In the genomic region with DNA sequence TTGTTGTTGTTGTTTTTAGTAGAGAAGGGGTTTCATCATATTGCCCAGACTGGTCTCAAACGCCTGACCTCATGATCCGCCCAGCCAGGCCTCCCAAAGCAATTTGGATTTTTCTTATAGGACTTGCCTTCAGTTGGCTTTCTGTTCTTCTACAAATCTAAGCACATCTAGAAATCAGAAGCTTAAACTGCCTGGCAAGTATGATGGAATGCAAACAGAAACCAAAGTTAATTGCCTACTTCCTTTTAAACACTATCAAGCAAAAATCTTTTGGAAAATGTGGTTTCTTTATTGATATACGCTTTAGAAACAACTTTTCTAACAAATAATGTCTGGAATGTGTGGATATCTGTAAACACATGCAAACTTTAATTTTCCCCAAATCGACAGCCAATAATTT, we compare ENCODE assay signal across 15 cellular contexts.
DNase-seq lines count a peak whose midpoint lies in the region; ATAC-seq, FAIRE-seq and TF ChIP-seq lines count a peak whose summit lies in the region.
"Had no signal": no experiment of that assay in that cellular context is flagged by ENCODE, and none has a peak within 500 bp of the region (broad histone marks: within the 10 kb centered on the region; RNA-seq: fewer than 3 reads in every experiment).

No MANE protein-coding gene starts in this region.

- peaks cover 3% of the 10 kb centered on the region; the same call in 1 of the 2 replicates for H3K4me1 ChIP-seq in HEK293 (ENCODE audit: control insufficient read depth, insufficient read depth, low read length)
- peaks cover 22% of the 10 kb centered on the region for H3K4me1 ChIP-seq in GM12878 (ENCODE audit: control insufficient read depth, insufficient read depth, low read length)
- peaks cover 0 to 2% (median 0%) of the 10 kb centered on the region in 3 donors for H3K4me1 ChIP-seq in gastroesophageal sphincter

- whole genome bisulfite sequencing in GM12878 (ENCODE audit: insufficient coverage, insufficient replicate concordance, low lambda C conversion rate, missing lambda C conversion rate): 97% methylated on average over 4 of the region's 4 CpGs
- WGBS in gastroesophageal sphincter (ENCODE audit: low coverage in 1 of 2), 2 donors: 77 to 93% methylated on average over 4 of the region's 4 CpGs

- peaks cover 58% of the 10 kb centered on the region for H3K79me2 ChIP-seq in GM12878 (ENCODE audit: control insufficient read depth, insufficient read depth, low read length)

- TF ChIP-seq POLR2A in GM12878 (IDR thresholded peaks at IDR 0.05; ENCODE audit: low read depth, low read length) (no peak), GM12892 (IDR thresholded peaks at IDR 0.05; ENCODE audit: low read depth, low read length) (no peak), gastroesophageal sphincter (IDR thresholded peaks at IDR 0.05) (no peak)

- H3K27ac ChIP-seq in HEK293 (ENCODE audit: extremely low read depth, low read depth, low read length): no peak overlapping the region
- no peak overlapping the region for H3K27ac ChIP-seq in GM12878 (ENCODE audit: control insufficient read depth, insufficient read depth)
- H3K27ac ChIP-seq in gastroesophageal sphincter: no peak overlapping the region

- H3K4me3 ChIP-seq in HEK293 (ENCODE audit: low read depth, low read length) (no peak overlapping the region), GM12878 (no peak overlapping the region), gastroesophageal sphincter (no peak overlapping the region)

- no peak overlapping the region for H2AFZ ChIP-seq in GM12878 (ENCODE audit: control insufficient read depth, low read depth, low read length)

- TF ChIP-seq EP300 in GM12878 (IDR thresholded peaks at IDR 0.05; ENCODE audit: borderline replicate concordance in 1 of 2, control insufficient read depth in 1 of 2, low read depth in 2 of 2, low read length in 2 of 2): no peak
- TF ChIP-seq EP300 in gastroesophageal sphincter (IDR thresholded peaks at IDR 0.05): no peak

- CTCF ChIA-PET in HEK293 (lab: Yijun Ruan, JAX): interaction anchor here (0.6 kb wide), 1 partner anchor 93 kb away, joined by 3 read pairs; no protein-coding TSS in a partner anchor
- CTCF ChIA-PET in GM12878 (lab: Yijun Ruan, JAX): interaction anchor here (1.3 kb wide), 1 partner anchor 47 kb away, joined by 3 read pairs; no protein-coding TSS in a partner anchor

- BruUV-seq in GM12878 (replicated peaks; lab: Mats Ljungman, UMichigan): no TSS peak

- TF ChIP-seq RAD21 in GM12878 (IDR thresholded peaks at IDR 0.05; ENCODE audit: insufficient read depth, low read depth, low read length): no peak

- H3K9me3 ChIP-seq in HEK293 (ENCODE audit: control insufficient read depth, insufficient read depth, low read depth, low read length): no peaks in the 10 kb centered on the region
- peaks cover 2% of the 10 kb centered on the region; the same call in 2 of the 3 replicates for H3K9me3 ChIP-seq in GM12878 (replicated peaks; ENCODE audit: control insufficient read depth, insufficient read depth, low read length)
- no peaks in the 10 kb centered on the region for H3K9me3 ChIP-seq in gastroesophageal sphincter

- in situ Hi-C loops in GM12878 (cut with MboI): no loop called here

- FAIRE-seq in GM12878 (lab: Jason Lieb, UNC): no peak
- no peak for FAIRE-seq in GM12892 (lab: Jason Lieb, UNC)

- H3K4me2 ChIP-seq in GM12878 (ENCODE audit: control insufficient read depth, insufficient read depth): no peak overlapping the region

- no peaks in the 10 kb centered on the region for H3K36me3 ChIP-seq in HEK293 (ENCODE audit: control insufficient read depth in 2 of 2, insufficient read depth in 1 of 2, low read length in 2 of 2)
- peaks cover 0 to 8% of the 10 kb centered on the region in 2 experiments; a peak in 1 of 4 replicates for H3K36me3 ChIP-seq in GM12878 (ENCODE audit: control insufficient read depth in 2 of 2, insufficient read depth in 2 of 2, low read length in 1 of 2)
- no peaks in the 10 kb centered on the region for H3K36me3 ChIP-seq in gastroesophageal sphincter

- ATAC-seq in GM12878 (no peak), gastroesophageal sphincter (no peak)

- intact Hi-C loops in GM12878 (cut with micrococcal nuclease; ENCODE audit: unreplicated experiment): no loop called here

- POLR2A ChIA-PET in HEK293 (lab: Yijun Ruan, JAX) (no interaction called here), GM12878 (lab: Charles Lee) (no interaction called here)

- H3K27me3 ChIP-seq in GM12878 (replicated peaks in 1 of 2; ENCODE audit: control insufficient read depth in 2 of 2, insufficient read depth in 2 of 2, low read length in 1 of 2) (no peaks in the 10 kb centered on the region), gastroesophageal sphincter (no peaks in the 10 kb centered on the region)

- H3K9ac ChIP-seq in GM12878 (ENCODE audit: control insufficient read depth, insufficient read depth, low read length): no peak overlapping the region

- H4K20me1 ChIP-seq in GM12878 (ENCODE audit: control insufficient read depth, insufficient read depth): no peaks in the 10 kb centered on the region

- SMC1A ChIA-PET in GM12878 (lab: Charles Lee; ENCODE audit: uncharacterized antibody, unreplicated experiment): interaction anchor here (1.3 to 3.4 kb wide), 3 partner anchors 11 to 170 kb away, joined by 3 to 21 read pairs (median 14); no protein-coding TSS in a partner anchor

- TF ChIP-seq CTCF in HEK293 (tag by site-specific recombination; IDR thresholded peaks at IDR 0.05): no peak
- TF ChIP-seq CTCF in GM12878 (IDR thresholded peaks at IDR 0.05 in 2 of 3, conservative IDR thresholded peaks at IDR 0.05 in 1 of 3; ENCODE audit: control insufficient read depth in 2 of 3, extremely low read depth in 1 of 3, insufficient read depth in 1 of 3, low read depth in 3 of 3, low read length in 3 of 3): no peak
- no peak for TF ChIP-seq CTCF in gastroesophageal sphincter (IDR thresholded peaks at IDR 0.05)

- DNase-seq in A172 (ENCODE audit: low spot score): peak; percentile 41
- no peak for DNase-seq in GM12878 (ENCODE audit: low read depth, low spot score)
- DNase-seq in kidney tubule cell (ENCODE audit: low spot score): peak; percentile 18
- no peak for DNase-seq in T-helper 2 cell
- DNase-seq in GM12892 (ENCODE audit: insufficient read length): no peak
- no peak for DNase-seq in NCI-H1048 (lab: John Stamatoyannopoulos, UW)
- DNase-seq: activated CD4-positive, alpha-beta T cell treated with anti-CD3 and anti-CD28 coated beads, Interleukin-2, amount 50 U/mL, for 4 hours; activated T-cell treated with anti-CD3 and anti-CD28 coated beads, Interleukin-2, amount 50 U/mL, for 48 hours; Karpas-422; NCI-H187; NCI-H774; nucleus accumbens; SHP77 had no signal

- RAD21 ChIA-PET in GM12878 (lab: Charles Lee; ENCODE audit: unreplicated experiment): no interaction called here

TF ChIP-seq in HEK293, 187 proteins besides CTCF, POLR2A, EP300 and RAD21 (continues in another document):
- TF ChIP-seq GFI1B (tag by site-specific recombination; IDR thresholded peaks at IDR 0.05) (peak; percentile 86), ZNF354C (tag by site-specific recombination; IDR thresholded peaks at IDR 0.05; ENCODE audit: borderline replicate concordance, low read depth) (no peak), ZNF121 (tag by site-specific recombination; IDR thresholded peaks at IDR 0.05) (no peak), KLF7 (tag by site-specific recombination; IDR thresholded peaks at IDR 0.05; ENCODE audit: borderline replicate concordance) (no peak), WT1 (tag by site-specific recombination; IDR thresholded peaks at IDR 0.05) (no peak)
- TF ChIP-seq, protein P1, sequence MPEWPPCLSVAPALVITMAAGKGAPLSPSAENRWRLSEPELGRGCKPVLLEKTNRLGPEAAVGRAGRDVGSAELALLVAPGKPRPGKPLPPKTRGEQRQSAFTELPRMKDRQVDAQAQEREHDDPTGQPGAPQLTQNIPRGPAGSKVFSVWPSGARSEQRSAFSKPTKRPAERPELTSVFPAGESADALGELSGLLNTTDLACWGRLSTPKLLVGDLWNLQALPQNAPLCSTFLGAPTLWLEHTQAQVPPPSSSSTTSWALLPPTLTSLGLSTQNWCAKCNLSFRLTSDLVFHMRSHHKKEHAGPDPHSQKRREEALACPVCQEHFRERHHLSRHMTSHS (tag by site-specific recombination; IDR thresholded peaks at IDR 0.05): no peak

TF ChIP-seq in GM12878, 131 proteins besides CTCF, POLR2A, EP300 and RAD21:
- no peak for TF ChIP-seq FOXK2 (IDR thresholded peaks at IDR 0.05)
- TF ChIP-seq, protein P2, sequence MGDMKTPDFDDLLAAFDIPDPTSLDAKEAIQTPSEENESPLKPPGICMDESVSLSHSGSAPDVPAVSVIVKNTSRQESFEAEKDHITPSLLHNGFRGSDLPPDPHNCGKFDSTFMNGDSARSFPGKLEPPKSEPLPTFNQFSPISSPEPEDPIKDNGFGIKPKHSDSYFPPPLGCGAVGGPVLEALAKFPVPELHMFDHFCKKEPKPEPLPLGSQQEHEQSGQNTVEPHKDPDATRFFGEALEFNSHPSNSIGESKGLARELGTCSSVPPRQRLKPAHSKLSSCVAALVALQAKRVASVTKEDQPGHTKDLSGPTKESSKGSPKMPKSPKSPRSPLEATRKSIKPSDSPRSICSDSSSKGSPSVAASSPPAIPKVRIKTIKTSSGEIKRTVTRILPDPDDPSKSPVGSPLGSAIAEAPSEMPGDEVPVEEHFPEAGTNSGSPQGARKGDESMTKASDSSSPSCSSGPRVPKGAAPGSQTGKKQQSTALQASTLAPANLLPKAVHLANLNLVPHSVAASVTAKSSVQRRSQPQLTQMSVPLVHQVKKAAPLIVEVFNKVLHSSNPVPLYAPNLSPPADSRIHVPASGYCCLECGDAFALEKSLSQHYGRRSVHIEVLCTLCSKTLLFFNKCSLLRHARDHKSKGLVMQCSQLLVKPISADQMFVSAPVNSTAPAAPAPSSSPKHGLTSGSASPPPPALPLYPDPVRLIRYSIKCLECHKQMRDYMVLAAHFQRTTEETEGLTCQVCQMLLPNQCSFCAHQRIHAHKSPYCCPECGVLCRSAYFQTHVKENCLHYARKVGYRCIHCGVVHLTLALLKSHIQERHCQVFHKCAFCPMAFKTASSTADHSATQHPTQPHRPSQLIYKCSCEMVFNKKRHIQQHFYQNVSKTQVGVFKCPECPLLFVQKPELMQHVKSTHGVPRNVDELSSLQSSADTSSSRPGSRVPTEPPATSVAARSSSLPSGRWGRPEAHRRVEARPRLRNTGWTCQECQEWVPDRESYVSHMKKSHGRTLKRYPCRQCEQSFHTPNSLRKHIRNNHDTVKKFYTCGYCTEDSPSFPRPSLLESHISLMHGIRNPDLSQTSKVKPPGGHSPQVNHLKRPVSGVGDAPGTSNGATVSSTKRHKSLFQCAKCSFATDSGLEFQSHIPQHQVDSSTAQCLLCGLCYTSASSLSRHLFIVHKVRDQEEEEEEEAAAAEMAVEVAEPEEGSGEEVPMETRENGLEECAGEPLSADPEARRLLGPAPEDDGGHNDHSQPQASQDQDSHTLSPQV (IDR thresholded peaks at IDR 0.05): no peak
- TF ChIP-seq RUNX3 (IDR thresholded peaks at IDR 0.05; ENCODE audit: low read length): 0 out of 2 replicates have a peak, but pooled peaks have one; percentile 7
TF ChIP-seq in GM12878: peak in this region for 1.

Comparison
In these comparisons a context has a peak if more than half of its experiments do, and no peak if none do; other contexts are left out.
1. DNase-seq: peak in A172 (single experiment) and kidney tubule cell (single experiment); none in GM12878 (single experiment), T-helper 2 cell (0 of 5), GM12892 (single experiment) and NCI-H1048 (single experiment).